8 cellular contexts compared by ENCODE assay signal in the genomic region with DNA sequence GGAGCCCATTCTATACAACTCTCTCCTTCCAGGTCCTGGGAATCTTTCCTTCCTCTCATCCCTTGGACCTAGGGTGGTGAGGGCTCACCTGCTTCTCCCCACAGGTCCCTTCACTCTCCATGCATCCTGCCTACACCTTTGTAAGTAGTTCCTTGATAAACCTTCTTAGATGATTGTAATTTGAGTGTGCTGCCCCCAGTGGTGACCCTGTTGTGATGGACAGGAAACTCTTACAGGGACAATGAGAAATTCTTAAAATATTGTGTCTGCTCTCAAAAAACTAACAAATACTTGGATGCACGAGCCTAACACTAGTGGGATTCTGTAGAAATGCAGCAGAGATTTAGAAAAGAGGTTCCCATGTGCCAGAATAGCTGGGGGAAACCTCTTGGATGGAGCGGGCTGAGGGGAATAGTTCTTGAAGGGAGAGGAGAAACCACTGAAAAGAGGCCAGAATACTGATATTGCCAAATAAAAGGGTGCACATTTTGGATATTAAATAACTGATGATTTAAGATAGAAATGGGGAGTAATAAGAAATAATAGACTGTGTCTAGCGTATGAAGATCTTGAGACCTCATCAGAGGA. TPM values are rescaled to one million over a fixed set of nuclear protein-coding genes. Genes with fewer than 3 reads are reported as not detected.
DNase-seq lines count a peak whose midpoint lies in the region; ATAC-seq and TF ChIP-seq lines count a peak whose summit lies in the region.

No MANE protein-coding gene starts in this region.

- TF ChIP-seq CTCF in GM12872 (IDR thresholded peaks at IDR 0.05; ENCODE audit: insufficient read depth, low read depth, low read length) (peak; percentile 67), lower lobe of right lung (IDR thresholded peaks at IDR 0.05) (peak; percentile 32)

- H3K4me1 ChIP-seq in lower lobe of right lung: peaks cover 3% of the 10 kb centered on the region

- no peak overlapping the region for H3K27ac Mint-ChIP-seq in activated CD4-positive, alpha-beta memory T cell treated with anti-CD3 and anti-CD28 coated beads, Interleukin-2, amount 10 ng/mL, durations not matched to agents 7 days and 5 days

- no peak overlapping the region for H3K27ac ChIP-seq in lower lobe of right lung

- H3K4me3 ChIP-seq in lower lobe of right lung: no peak overlapping the region

- no peaks in the 10 kb centered on the region for H3K27me3 ChIP-seq in lower lobe of right lung (ENCODE audit: low read depth)

- CTCF ChIA-PET in activated CD4-positive, alpha-beta memory T cell treated with anti-CD3 and anti-CD28 coated beads, Interleukin-2, amount 10 ng/mL, durations not matched to agents 7 days and 5 days (lab: Charles Lee): interaction anchor here (1.0 to 3.2 kb wide), 6 partner anchors 11 to 335 kb away, joined by 3 to 18 read pairs (median 4); partner anchors contain the start of gene INSIG1

- POLR2A ChIA-PET in activated CD4-positive, alpha-beta memory T cell treated with anti-CD3 and anti-CD28 coated beads, Interleukin-2, amount 10 ng/mL, durations not matched to agents 7 days and 5 days (lab: Charles Lee): no interaction called here

- peaks cover 8% of the 10 kb centered on the region for H3K36me3 Mint-ChIP-seq in activated CD4-positive, alpha-beta memory T cell treated with anti-CD3 and anti-CD28 coated beads, Interleukin-2, amount 10 ng/mL, durations not matched to agents 7 days and 5 days (ENCODE audit: low read depth)

- no peak overlapping the region for H3K4me3 Mint-ChIP-seq in activated CD4-positive, alpha-beta memory T cell treated with anti-CD3 and anti-CD28 coated beads, Interleukin-2, amount 10 ng/mL, durations not matched to agents 7 days and 5 days

- DNase-seq in activated CD4-positive, alpha-beta memory T cell treated with anti-CD3 and anti-CD28 coated beads, Interleukin-2, amount 10 ng/mL, durations not matched to agents 7 days and 5 days: peak; percentile 36
- DNase-seq in lower lobe of right lung (no peak), NCI-H510A treated with DMSO at 0.1 percent for 48 hours (lab: John Stamatoyannopoulos, UW) (no peak), posterior cingulate gyrus (no peak), OCI-M2 (lab: John Stamatoyannopoulos, UW; ENCODE audit: unreplicated experiment) (no peak)

- H3K27me3 Mint-ChIP-seq in activated CD4-positive, alpha-beta memory T cell treated with anti-CD3 and anti-CD28 coated beads, Interleukin-2, amount 10 ng/mL, durations not matched to agents 7 days and 5 days: no peaks in the 10 kb centered on the region

- peaks cover 9% of the 10 kb centered on the region for H3K36me3 ChIP-seq in lower lobe of right lung

- peak; percentile 52 for ATAC-seq in HG03432 (IDR thresholded peaks at IDR 0.05; ENCODE audit: unreplicated experiment)
- ATAC-seq in lower lobe of right lung: no peak
- no peak for ATAC-seq in HG02678 (IDR thresholded peaks at IDR 0.05; ENCODE audit: unreplicated experiment)

- intact Hi-C loops in lower lobe of right lung (cut with DNase I): no loop called here
- intact Hi-C loops in posterior cingulate gyrus (cut with DNase I): loop anchor here (5.0 kb wide), 1 partner anchor 82 kb away; no protein-coding TSS in a partner anchor

- H3K4me1 Mint-ChIP-seq in activated CD4-positive, alpha-beta memory T cell treated with anti-CD3 and anti-CD28 coated beads, Interleukin-2, amount 10 ng/mL, durations not matched to agents 7 days and 5 days: peaks cover 3% of the 10 kb centered on the region

- H3K9me3 Mint-ChIP-seq in activated CD4-positive, alpha-beta memory T cell treated with anti-CD3 and anti-CD28 coated beads, Interleukin-2, amount 10 ng/mL, durations not matched to agents 7 days and 5 days: no peaks in the 10 kb centered on the region

- H3K9me3 ChIP-seq in lower lobe of right lung: no peaks in the 10 kb centered on the region

RNA-seq across cellular contexts. Expression of gene PAXIP1, which starts 6.7 kb away (rescaled TPM):
- 10 to 100 TPM; 24.0 to 24.2 TPM for total RNA-seq in activated CD4-positive, alpha-beta memory T cell treated with anti-CD3 and anti-CD28 coated beads, Interleukin-2, amount 10 ng/mL, durations not matched to agents 7 days and 5 days
- total RNA-seq in lower lobe of right lung: 9.5 TPM
